In genomic region chr4:126479709-126480108, GRCh38 we compare ENCODE assay signal across 17 cellular contexts.
DNase-seq lines count a peak whose midpoint lies in the region; ATAC-seq and TF ChIP-seq lines count a peak whose summit lies in the region.
"Had no signal": no experiment of that assay in that cellular context is flagged by ENCODE, and none has a peak within 500 bp of the region (broad histone marks: within the 10 kb centered on the region; RNA-seq: fewer than 3 reads in every experiment).

No MANE protein-coding gene starts in this region.

- H3F3A ChIP-seq in GM23338 (replicated peaks; ENCODE audit: low read depth), result no peaks in the 10 kb centered on the region

- TF ChIP-seq CTCF in GM23338 (conservative IDR thresholded peaks at IDR 0.05; ENCODE audit: low read depth in 2 of 2), result peak; percentile 59 to 69
- TF ChIP-seq CTCF in endodermal cell (conservative IDR thresholded peaks at IDR 0.05), result peak; percentile 69
- no peak for TF ChIP-seq CTCF in OCI-LY7 (conservative IDR thresholded peaks at IDR 0.05; ENCODE audit: low read length)
- TF ChIP-seq CTCF in brain microvascular endothelial cell (IDR thresholded peaks at IDR 0.05; ENCODE audit: low read depth, low read length, missing control alignments), result no peak
- no peak for TF ChIP-seq CTCF in esophagus muscularis mucosa (IDR thresholded peaks at IDR 0.05)

- TF ChIP-seq EP300 in esophagus muscularis mucosa (IDR thresholded peaks at IDR 0.05), result no peak

- 89 to 90% methylated on average over 7 of the region's 7 CpGs for WGBS in endodermal cell (ENCODE audit: insufficient coverage in 1 of 2, insufficient read length in 1 of 2), 2 experiments
- no CpG with 5 or more reads among the region's 7 CpGs for WGBS in mesendoderm (ENCODE audit: extremely low coverage, insufficient coverage, low lambda C conversion rate)
- WGBS in esophagus muscularis mucosa, result 97% methylated on average over 7 of the region's 7 CpGs

- no peak overlapping the region for H4K8ac ChIP-seq in mesendoderm (ENCODE audit: low read depth, low read length)

- no peak overlapping the region for H3K23ac ChIP-seq in mesendoderm (ENCODE audit: low read length)

- H3K4me1 ChIP-seq in GM23338 (ENCODE audit: insufficient read depth) (no peaks in the 10 kb centered on the region), endodermal cell (ENCODE audit: control insufficient read depth, insufficient read depth, low read length) (no peaks in the 10 kb centered on the region), mesendoderm (ENCODE audit: control insufficient read depth, low read depth, low read length) (no peaks in the 10 kb centered on the region), OCI-LY7 (ENCODE audit: insufficient read depth, low read length, poor library complexity, severe bottlenecking) (no peaks in the 10 kb centered on the region), esophagus muscularis mucosa (no peaks in the 10 kb centered on the region)
- H3K4me1 ChIP-seq: A549 had no signal

- DNase-seq in GM23338 (ENCODE audit: low spot score) (peak; percentile 59), SK-MEL-5 (ENCODE audit: low read depth, low spot score) (peak; percentile 13), endodermal cell (peak; percentile 75), mesendoderm (peak; percentile 32), OCI-LY7 (ENCODE audit: low spot score) (no peak), brain microvascular endothelial cell (no peak), esophagus muscularis mucosa (ENCODE audit: extremely low spot score) (no peak)
- DNase-seq in activated effector memory CD4-positive, alpha-beta T cell treated with anti-CD3 and anti-CD28 coated beads, Interleukin-2, amount 50 U/mL, for 16 hours, result no peak
- DNase-seq: C1 segment of cervical spinal cord, KG1, NCI-H1417 treated with DMSO at 0.1 percent for 48 hours, NCI-H1930, NCI-H345, NCI-H524 treated with DMSO at 0.1 percent for 48 hours, PC-3 had no signal

- H2BK5ac ChIP-seq in mesendoderm (ENCODE audit: low read length), result no peak overlapping the region

- intact Hi-C loops in OCI-LY7 (cut with micrococcal nuclease; ENCODE audit: unreplicated experiment), result no loop called here
- intact Hi-C loops in esophagus muscularis mucosa (cut with DNase I), result no loop called here

- no peak overlapping the region for H4K5ac ChIP-seq in mesendoderm (ENCODE audit: low read length)

- H3K79me1 ChIP-seq in mesendoderm (ENCODE audit: low read length), result no peaks in the 10 kb centered on the region

- no peak overlapping the region for H2BK15ac ChIP-seq in mesendoderm (replicated peaks; ENCODE audit: low read depth)

- ATAC-seq in GM23338, result peak; percentile 50; the same call in 2 of the 3 replicates
- ATAC-seq: A549, PC-3 had no signal

- H2AFZ ChIP-seq in GM23338 (peak overlapping the region; percentile 88), OCI-LY7 (ENCODE audit: low read length) (no peak overlapping the region)

- H3K56ac ChIP-seq in mesendoderm (ENCODE audit: low read length), result no peak overlapping the region

- H3K27me3 ChIP-seq in GM23338 (ENCODE audit: insufficient read depth), result no peaks in the 10 kb centered on the region
- no peaks in the 10 kb centered on the region for H3K27me3 ChIP-seq in endodermal cell (ENCODE audit: control insufficient read depth, insufficient read depth, low read length, poor library complexity, severe bottlenecking)
- H3K27me3 ChIP-seq in mesendoderm (ENCODE audit: insufficient read depth, low read length, poor library complexity), result no peaks in the 10 kb centered on the region
- H3K27me3 ChIP-seq in brain microvascular endothelial cell (replicated peaks), result no peaks in the 10 kb centered on the region
- no peaks in the 10 kb centered on the region for H3K27me3 ChIP-seq in esophagus muscularis mucosa

- H3K4me3 Mint-ChIP-seq in GM23338 (no peak overlapping the region), endodermal cell (no peak overlapping the region)

- no peaks in the 10 kb centered on the region for H3K9me3 ChIP-seq in endodermal cell (ENCODE audit: control insufficient read depth, low read length)
- H3K9me3 ChIP-seq in OCI-LY7 (ENCODE audit: low read length), result no peaks in the 10 kb centered on the region
- H3K9me3 ChIP-seq in esophagus muscularis mucosa, result peaks cover 0 to 8% (median 7%) of the 10 kb centered on the region in 4 donors
- H3K9me3 ChIP-seq: A549 had no signal

- H3K4ac ChIP-seq in mesendoderm (ENCODE audit: low read depth, low read length), result no peak overlapping the region

- H3K4me1 Mint-ChIP-seq in GM23338 (no peaks in the 10 kb centered on the region), endodermal cell (no peaks in the 10 kb centered on the region)

- no peak overlapping the region for H3K4me3 ChIP-seq in GM23338
- no peak overlapping the region for H3K4me3 ChIP-seq in endodermal cell (ENCODE audit: low read length)
- no peak overlapping the region for H3K4me3 ChIP-seq in mesendoderm (ENCODE audit: low read length)
- H3K4me3 ChIP-seq in OCI-LY7 (ENCODE audit: low read depth, low read length, poor library complexity, severe bottlenecking), result no peak overlapping the region
- H3K4me3 ChIP-seq in brain microvascular endothelial cell (ENCODE audit: low read depth, low read length), result no peak overlapping the region
- no peak overlapping the region for H3K4me3 ChIP-seq in esophagus muscularis mucosa
- H3K4me3 ChIP-seq: A549 had no signal

- H3K79me2 ChIP-seq in GM23338 (replicated peaks; ENCODE audit: insufficient read depth) (no peaks in the 10 kb centered on the region), mesendoderm (ENCODE audit: control insufficient read depth, insufficient read depth, low read length) (no peaks in the 10 kb centered on the region), OCI-LY7 (ENCODE audit: insufficient read depth, low read depth, low read length) (no peaks in the 10 kb centered on the region)

- H3K36me3 ChIP-seq in GM23338 (ENCODE audit: insufficient read depth) (no peaks in the 10 kb centered on the region), endodermal cell (ENCODE audit: control insufficient read depth, insufficient read depth, low read length) (no peaks in the 10 kb centered on the region), mesendoderm (ENCODE audit: control insufficient read depth, insufficient read depth, low read length) (no peaks in the 10 kb centered on the region), OCI-LY7 (ENCODE audit: insufficient read depth, low read length) (no peaks in the 10 kb centered on the region), brain microvascular endothelial cell (replicated peaks) (no peaks in the 10 kb centered on the region), esophagus muscularis mucosa (no peaks in the 10 kb centered on the region)

- H2BK120ac ChIP-seq in mesendoderm (ENCODE audit: low read depth, low read length), result no peak overlapping the region

- no peak overlapping the region for H2AK5ac ChIP-seq in mesendoderm (ENCODE audit: low read length)

- no peak for TF ChIP-seq POLR2A in esophagus muscularis mucosa (IDR thresholded peaks at IDR 0.05; ENCODE audit: low read depth)

- H3K9me3 Mint-ChIP-seq in GM23338 (peaks cover 6% of the 10 kb centered on the region; the same call in 2 of the 3 replicates), endodermal cell (peaks cover 10% of the 10 kb centered on the region)

- H4K20me1 ChIP-seq in GM23338 (replicated peaks; ENCODE audit: insufficient read depth) (no peaks in the 10 kb centered on the region), OCI-LY7 (ENCODE audit: insufficient read depth, low read length) (no peaks in the 10 kb centered on the region)

- in situ Hi-C loops in SK-MEL-5 (cut with HindIII; ENCODE audit: low pct_unique_long_range_greater_than_20kb, low sequenced_read_pairs), result no loop called here
- in situ Hi-C loops in brain microvascular endothelial cell (cut with HindIII; ENCODE audit: low pct_ligation_motif_present, low sequenced_read_pairs), result no loop called here

- no peak overlapping the region for H3K27ac Mint-ChIP-seq in GM23338
- H3K27ac Mint-ChIP-seq in endodermal cell, result no peak overlapping the region

- no peak overlapping the region for H3K18ac ChIP-seq in mesendoderm (ENCODE audit: low read length)

- H3K9me2 ChIP-seq in GM23338 (ENCODE audit: insufficient read depth), result no peaks in the 10 kb centered on the region
- no peaks in the 10 kb centered on the region for H3K9me2 ChIP-seq in OCI-LY7 (ENCODE audit: insufficient read depth, low read length)

- H3K27ac ChIP-seq in GM23338 (ENCODE audit: low read depth) (no peak overlapping the region), endodermal cell (ENCODE audit: low read depth, low read length) (no peak overlapping the region), mesendoderm (ENCODE audit: low read depth, low read length) (no peak overlapping the region), OCI-LY7 (ENCODE audit: low read depth, low read length, poor library complexity, severe bottlenecking) (no peak overlapping the region), brain microvascular endothelial cell (no peak overlapping the region), esophagus muscularis mucosa (replicated peaks in 1 of 4) (no peak overlapping the region)
- H3K27ac ChIP-seq: A549, RWPE1 had no signal

- H3K4me2 ChIP-seq in GM23338, result no peak overlapping the region
- no peak overlapping the region for H3K4me2 ChIP-seq in mesendoderm (ENCODE audit: low read length)
- no peak overlapping the region for H3K4me2 ChIP-seq in OCI-LY7 (ENCODE audit: low read length)
- H3K4me2 ChIP-seq: A549 had no signal

- H3K27me3 Mint-ChIP-seq in GM23338 (ENCODE audit: insufficient read depth, low read depth, poor library complexity) (peaks cover 4% of the 10 kb centered on the region), endodermal cell (ENCODE audit: insufficient read depth) (no peaks in the 10 kb centered on the region)

- CTCF ChIA-PET in OCI-LY7 (lab: Charles Lee; ENCODE audit: unreplicated experiment), result no interaction called here

- H3K36me3 Mint-ChIP-seq in GM23338 (ENCODE audit: low read depth) (no peaks in the 10 kb centered on the region), endodermal cell (ENCODE audit: low read depth) (no peaks in the 10 kb centered on the region)

- no TSS peak for BruUV-seq in OCI-LY7 (replicated peaks; lab: Mats Ljungman, UMichigan)

- POLR2A ChIA-PET in OCI-LY7 (lab: Charles Lee), result no interaction called here

- H3K9ac ChIP-seq in endodermal cell (ENCODE audit: extremely low read depth, low read length, poor library complexity, severe bottlenecking) (no peak overlapping the region), mesendoderm (ENCODE audit: low read length) (no peak overlapping the region)

TF ChIP-seq in GM23338, 12 proteins besides CTCF, POLR2A, EP300 and RAD21:
- TF ChIP-seq POLR2AphosphoS5 (IDR thresholded peaks at IDR 0.05; ENCODE audit: low read depth), result no peak

Comparison
In these comparisons a context has a peak if more than half of its experiments do, and no peak if none do; other contexts are left out.
1. DNase-seq: peak in GM23338 (single experiment), SK-MEL-5 (single experiment), endodermal cell (single experiment) and mesendoderm (single experiment); none in OCI-LY7 (single experiment), brain microvascular endothelial cell (single experiment), esophagus muscularis mucosa (single experiment) and activated effector memory CD4-positive, alpha-beta T cell treated with anti-CD3 and anti-CD28 coated beads, Interleukin-2, amount 50 U/mL, for 16 hours (single experiment).
2. CTCF ChIP-seq: peak in GM23338 (2 of 2) and endodermal cell (single experiment); none in OCI-LY7 (single experiment), brain microvascular endothelial cell (single experiment) and esophagus muscularis mucosa (0 of 3).